In the genomic region with DNA sequence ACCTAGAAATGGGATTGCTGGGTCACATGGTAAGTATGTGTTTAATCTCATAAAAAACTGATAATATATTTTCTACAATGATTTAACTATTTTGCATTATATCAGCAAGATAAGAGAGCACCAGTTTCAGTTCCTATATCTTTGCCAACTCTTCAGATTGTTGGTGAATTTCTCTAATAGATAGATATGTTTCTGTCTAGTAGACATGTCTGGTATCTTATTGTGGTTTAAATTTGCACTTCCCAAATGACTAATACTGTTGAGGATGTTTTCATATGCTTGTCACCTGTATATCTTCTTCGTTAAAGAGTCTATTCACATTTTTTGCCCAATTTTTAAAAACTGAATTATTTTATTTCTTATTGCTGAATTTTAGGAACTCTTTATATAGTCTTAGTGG, we compare ENCODE assay signal across 28 cellular contexts.
DNase-seq lines count a peak whose midpoint lies in the region; ATAC-seq, FAIRE-seq and TF ChIP-seq lines count a peak whose summit lies in the region.
"Had no signal": no experiment of that assay in that cellular context is flagged by ENCODE, and none has a peak within 500 bp of the region (broad histone marks: within the 10 kb centered on the region; RNA-seq: fewer than 3 reads in every experiment).

No MANE protein-coding gene starts in this region.

- WGBS in GM12878 (ENCODE audit: insufficient coverage, insufficient replicate concordance, low lambda C conversion rate, missing lambda C conversion rate), result 0% methylated on average over 1 of the region's 1 CpG

- H3K4me1 Mint-ChIP-seq in mesothelial cell of epicardium, result peaks cover 11% of the 10 kb centered on the region
- H3K4me1 Mint-ChIP-seq: activated naive CD4-positive, alpha-beta T cell treated with anti-CD3 and anti-CD28 coated beads, Interleukin-2, amount 50 U/mL, for 24 hours; CD4-positive, alpha-beta memory T cell; naive thymus-derived CD8-positive, alpha-beta T cell; T-cell had no signal

- no peak for DNase-seq in GM12878 (ENCODE audit: low read depth, low spot score)
- DNase-seq in left ventricle myocardium superior, result no peak
- DNase-seq in mesothelial cell of epicardium (ENCODE audit: low spot score in 2 of 2, unreplicated experiment in 2 of 2), result no peak
- DNase-seq in omental fat pad (ENCODE audit: low spot score), result no peak
- DNase-seq: activated CD4-positive, alpha-beta memory T cell treated with anti-CD3 and anti-CD28 coated beads for 36 hours; amygdala; CD4-positive, alpha-beta memory T cell; H7; hypothalamus; left lung; midbrain; naive thymus-derived CD8-positive, alpha-beta T cell; NCI-H1105 treated with DMSO at 0.1 percent for 48 hours; NCI-H2029 treated with DMSO at 0.1 percent for 48 hours; nucleus accumbens; psoas muscle; sigmoid colon; stimulated activated naive CD8-positive, alpha-beta T cell treated with anti-CD3 and anti-CD28 coated beads, Interleukin-15, Interleukin-2, amounts not matched to agents 100 U/mL and 50 U/mL, for 24 hours; T-cell had no signal

- H3K36me3 Mint-ChIP-seq in mesothelial cell of epicardium, result no peaks in the 10 kb centered on the region
- H3K36me3 Mint-ChIP-seq: activated CD4-positive, alpha-beta memory T cell treated with anti-CD3 and anti-CD28 coated beads for 36 hours; activated naive CD4-positive, alpha-beta T cell treated with anti-CD3 and anti-CD28 coated beads, Interleukin-2, amount 50 U/mL, for 24 hours; CD4-positive, alpha-beta memory T cell; T-cell had no signal

- no peak for TF ChIP-seq EP300 in GM12878 (IDR thresholded peaks at IDR 0.05; ENCODE audit: borderline replicate concordance in 1 of 2, control insufficient read depth in 1 of 2, low read depth in 2 of 2, low read length in 2 of 2)

- H3K36me3 ChIP-seq in GM12878 (ENCODE audit: control insufficient read depth in 2 of 2, insufficient read depth in 2 of 2, low read length in 1 of 2), result no peaks in the 10 kb centered on the region
- H3K36me3 ChIP-seq: breast epithelium, left lung, sigmoid colon, SJSA1 had no signal

- peaks cover 4% of the 10 kb centered on the region for H3K27me3 Mint-ChIP-seq in mesothelial cell of epicardium (ENCODE audit: low read depth)
- H3K27me3 Mint-ChIP-seq: activated CD4-positive, alpha-beta memory T cell treated with anti-CD3 and anti-CD28 coated beads for 36 hours; activated naive CD4-positive, alpha-beta T cell treated with anti-CD3 and anti-CD28 coated beads, Interleukin-2, amount 50 U/mL, for 24 hours; CD4-positive, alpha-beta memory T cell; naive thymus-derived CD8-positive, alpha-beta T cell; T-cell had no signal

- CTCF ChIA-PET in GM12878 (lab: Yijun Ruan, JAX), result no interaction called here

- H3K9ac ChIP-seq in GM12878 (ENCODE audit: control insufficient read depth, insufficient read depth, low read length), result no peak overlapping the region

- RAD21 ChIA-PET in GM12878 (lab: Charles Lee; ENCODE audit: unreplicated experiment), result no interaction called here

- H3K9me3 ChIP-seq in GM12878 (replicated peaks; ENCODE audit: control insufficient read depth, insufficient read depth, low read length), result no peaks in the 10 kb centered on the region
- H3K9me3 ChIP-seq: breast epithelium, left lung, psoas muscle, sigmoid colon, SJSA1 had no signal

- H3K4me1 ChIP-seq in GM12878 (ENCODE audit: control insufficient read depth, insufficient read depth, low read length), result no peaks in the 10 kb centered on the region
- H3K4me1 ChIP-seq: breast epithelium, left lung, psoas muscle, sigmoid colon, SJSA1 had no signal

- peaks cover 20% of the 10 kb centered on the region for H3K9me3 Mint-ChIP-seq in mesothelial cell of epicardium
- H3K9me3 Mint-ChIP-seq: activated CD4-positive, alpha-beta memory T cell treated with anti-CD3 and anti-CD28 coated beads for 36 hours; activated naive CD4-positive, alpha-beta T cell treated with anti-CD3 and anti-CD28 coated beads, Interleukin-2, amount 50 U/mL, for 24 hours; activated T-helper 2 cell treated with anti-CD3 and anti-CD28 coated beads, Interferon-gamma antibody, Interleukin-2, Interleukin-4, amounts not matched to agents 10 μg/mL and 5 μg/mL and 100 μg/mL, durations not matched to agents 14 hours and 24 hours and 36 hours; CD4-positive, alpha-beta memory T cell; naive thymus-derived CD8-positive, alpha-beta T cell; T-cell had no signal

- SMC1A ChIA-PET in GM12878 (lab: Charles Lee; ENCODE audit: uncharacterized antibody, unreplicated experiment), result no interaction called here

- H3K27me3 ChIP-seq in GM12878 (replicated peaks in 1 of 2; ENCODE audit: control insufficient read depth in 2 of 2, insufficient read depth in 2 of 2, low read length in 1 of 2), result no peaks in the 10 kb centered on the region
- H3K27me3 ChIP-seq: left lung, sigmoid colon, SJSA1 had no signal

- intact Hi-C loops in GM12878 (cut with micrococcal nuclease; ENCODE audit: unreplicated experiment) (no loop called here), left ventricle myocardium superior (cut with micrococcal nuclease) (no loop called here)

- H3K4me2 ChIP-seq in GM12878 (ENCODE audit: control insufficient read depth, insufficient read depth), result no peak overlapping the region

- no peak overlapping the region for H3K27ac Mint-ChIP-seq in mesothelial cell of epicardium
- H3K27ac Mint-ChIP-seq: activated CD4-positive, alpha-beta memory T cell treated with anti-CD3 and anti-CD28 coated beads for 36 hours; activated naive CD4-positive, alpha-beta T cell treated with anti-CD3 and anti-CD28 coated beads, Interleukin-2, amount 50 U/mL, for 24 hours; activated T-helper 2 cell treated with anti-CD3 and anti-CD28 coated beads, Interferon-gamma antibody, Interleukin-2, Interleukin-4, amounts not matched to agents 10 μg/mL and 5 μg/mL and 100 μg/mL, durations not matched to agents 14 hours and 24 hours and 36 hours; CD4-positive, alpha-beta memory T cell; naive thymus-derived CD8-positive, alpha-beta T cell; T-cell had no signal

- H3K27ac ChIP-seq in GM12878 (ENCODE audit: control insufficient read depth, insufficient read depth), result no peak overlapping the region
- H3K27ac ChIP-seq: breast epithelium, left lung, psoas muscle, sigmoid colon, SJSA1 had no signal

- TF ChIP-seq RAD21 in GM12878 (IDR thresholded peaks at IDR 0.05; ENCODE audit: insufficient read depth, low read depth, low read length), result no peak

- H2AFZ ChIP-seq in GM12878 (ENCODE audit: control insufficient read depth, low read depth, low read length), result no peak overlapping the region

- in situ Hi-C loops in GM12878 (cut with MboI), result no loop called here

- peak; percentile 85 for ATAC-seq in GM18502 (IDR thresholded peaks at IDR 0.05; ENCODE audit: poor library complexity, unreplicated experiment)
- ATAC-seq in GM18868 (IDR thresholded peaks at IDR 0.05; ENCODE audit: unreplicated experiment), result peak; percentile 96
- ATAC-seq in HG03060 (IDR thresholded peaks at IDR 0.05; ENCODE audit: low read depth, unreplicated experiment), result peak; percentile 94
- ATAC-seq in GM12878, result peak; percentile 38; the same call in 2 of the 3 replicates
- ATAC-seq in left ventricle myocardium superior, result no peak
- ATAC-seq in GM21717 (IDR thresholded peaks at IDR 0.05; ENCODE audit: unreplicated experiment), result no peak
- no peak for ATAC-seq in omental fat pad (ENCODE audit: low FRiP score)
- ATAC-seq: left lung; naive thymus-derived CD8-positive, alpha-beta T cell; psoas muscle; stimulated activated naive CD8-positive, alpha-beta T cell treated with anti-CD3 and anti-CD28 coated beads, Interleukin-15, Interleukin-2, amounts not matched to agents 100 U/mL and 50 U/mL, for 24 hours; T-cell had no signal

- H3K79me2 ChIP-seq in GM12878 (ENCODE audit: control insufficient read depth, insufficient read depth, low read length), result no peaks in the 10 kb centered on the region

- POLR2A ChIA-PET in GM12878 (lab: Charles Lee), result no interaction called here

- TF ChIP-seq POLR2A in GM12878 (IDR thresholded peaks at IDR 0.05; ENCODE audit: low read depth, low read length), result no peak

- TF ChIP-seq CTCF in GM12878 (IDR thresholded peaks at IDR 0.05 in 2 of 3, conservative IDR thresholded peaks at IDR 0.05 in 1 of 3; ENCODE audit: control insufficient read depth in 2 of 3, extremely low read depth in 1 of 3, insufficient read depth in 1 of 3, low read depth in 3 of 3, low read length in 3 of 3), result no peak
- no peak for TF ChIP-seq CTCF in mesothelial cell of epicardium (IDR thresholded peaks at IDR 0.05; ENCODE audit: unreplicated experiment)
- no peak for TF ChIP-seq CTCF in omental fat pad (IDR thresholded peaks at IDR 0.05)

- no TSS peak for BruUV-seq in GM12878 (replicated peaks; lab: Mats Ljungman, UMichigan)

- H3K4me3 Mint-ChIP-seq in mesothelial cell of epicardium, result no peak overlapping the region
- H3K4me3 Mint-ChIP-seq: activated CD4-positive, alpha-beta memory T cell treated with anti-CD3 and anti-CD28 coated beads for 36 hours; activated naive CD4-positive, alpha-beta T cell treated with anti-CD3 and anti-CD28 coated beads, Interleukin-2, amount 50 U/mL, for 24 hours; CD4-positive, alpha-beta memory T cell; naive thymus-derived CD8-positive, alpha-beta T cell; T-cell had no signal

- FAIRE-seq in GM12878 (lab: Jason Lieb, UNC), result no peak
- FAIRE-seq: GM12892 had no signal

- no peaks in the 10 kb centered on the region for H4K20me1 ChIP-seq in GM12878 (ENCODE audit: control insufficient read depth, insufficient read depth)

- H3K4me3 ChIP-seq in GM12878, result no peak overlapping the region
- H3K4me3 ChIP-seq: breast epithelium, left lung, psoas muscle, sigmoid colon, SJSA1 had no signal

TF ChIP-seq in GM12878, 131 proteins besides CTCF, POLR2A, EP300 and RAD21 (continues in another document):
- TF ChIP-seq NR2C1 (IDR thresholded peaks at IDR 0.05), result no peak
- TF ChIP-seq DPF2 (IDR thresholded peaks at IDR 0.05), result no peak

Comparison
In these comparisons a context has a peak if more than half of its experiments do, and no peak if none do; other contexts are left out.
1. ATAC-seq: peak in GM18502 (single experiment), GM18868 (single experiment), HG03060 (single experiment) and GM12878 (single experiment); none in left ventricle myocardium superior (single experiment), GM21717 (single experiment) and omental fat pad (single experiment).